Comparison of ENCODE assay signal across 15 cellular contexts in genomic region chr17:20492099-20492498, GRCh38. TPM values are rescaled to one million over a fixed set of nuclear protein-coding genes. Genes with fewer than 3 reads are reported as not detected.
"Had no signal": no experiment of that assay in that cellular context is flagged by ENCODE, and none has a peak within 500 bp of the region (broad histone marks: within the 10 kb centered on the region; RNA-seq: fewer than 3 reads in every experiment).

No MANE protein-coding gene starts in this region.

RNA-seq across cellular contexts. Expression of gene LGALS9B, which starts 24.8 kb away (rescaled TPM):
- total RNA-seq: natural killer cell treated with Interleukin-12 subunit alpha and Interleukin-12 subunit beta and Interleukin-15 and Interleukin-18, amount 100 ng/mL, for 72 hours; neural crest cell; omental fat pad; osteocyte; pancreas; posterior vena cava; prostate gland; pulmonary artery endothelial cell; right atrium auricular region; sciatic nerve; suprapubic skin; testis; upper lobe of right lung; urinary bladder; uterus had no signal
- polyA plus RNA-seq: pancreas, urinary bladder had no signal
